Comparison of ENCODE assay signal across 1 cellular context in the genomic region with DNA sequence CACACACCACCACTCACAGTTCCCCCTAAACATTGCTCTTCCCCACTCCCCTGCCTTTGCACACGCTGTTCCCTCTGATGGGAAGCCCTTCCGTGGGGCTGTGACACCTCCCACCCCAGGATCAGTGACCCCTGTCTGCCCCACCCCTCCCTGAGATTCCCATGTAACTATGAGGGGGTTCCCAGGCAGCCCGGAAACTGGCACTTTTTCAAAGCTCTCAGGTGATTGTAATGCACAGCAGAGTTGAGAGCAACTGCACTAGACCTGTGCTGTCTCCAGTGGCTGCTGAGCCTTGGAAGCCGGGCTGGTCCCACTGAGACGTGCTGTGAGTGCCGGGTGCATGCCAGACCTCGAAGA.
TF ChIP-seq lines count a peak whose summit lies in the region.

No MANE protein-coding gene starts in this region.

TF ChIP-seq in H1, 55 proteins besides CTCF, POLR2A, EP300 and RAD21:
- TF ChIP-seq EZH2 (IDR thresholded peaks at IDR 0.05; ENCODE audit: low read depth, low read length, severe bottlenecking) (no peak), TAF1 (IDR thresholded peaks at IDR 0.05; ENCODE audit: low read depth, low read length) (no peak), ASH2L (IDR thresholded peaks at IDR 0.05; ENCODE audit: low read length) (no peak), SIX5 (IDR thresholded peaks at IDR 0.05; ENCODE audit: low read depth, low read length) (no peak), KDM1A (IDR thresholded peaks at IDR 0.05; ENCODE audit: borderline replicate concordance, low read length) (no peak), BRCA1 (IDR thresholded peaks at IDR 0.05; ENCODE audit: low read depth, low read length) (no peak), RNF2 (IDR thresholded peaks at IDR 0.05; ENCODE audit: borderline replicate concordance, low read depth, low read length, missing control alignments, poor library complexity, severe bottlenecking) (no peak), CREB1 (IDR thresholded peaks at IDR 0.05) (no peak), RXRA (IDR thresholded peaks at IDR 0.05; ENCODE audit: insufficient read depth, low read depth, low read length) (no peak), MAFK (IDR thresholded peaks at IDR 0.05; ENCODE audit: low read depth, low read length) (no peak), HDAC2 (IDR thresholded peaks at IDR 0.05; ENCODE audit: borderline replicate concordance in 1 of 2, low read depth in 2 of 2, low read length in 2 of 2) (no peak), CHD2 (IDR thresholded peaks at IDR 0.05; ENCODE audit: low read length) (no peak), TAF7 (optimal IDR thresholded peaks at IDR 0.05; ENCODE audit: borderline replicate concordance, low read depth, low read length) (no peak), SRF (IDR thresholded peaks at IDR 0.05; ENCODE audit: low read depth, low read length) (no peak), JUND (IDR thresholded peaks at IDR 0.05; ENCODE audit: low read length) (no peak)
- TF ChIP-seq, protein P1, sequence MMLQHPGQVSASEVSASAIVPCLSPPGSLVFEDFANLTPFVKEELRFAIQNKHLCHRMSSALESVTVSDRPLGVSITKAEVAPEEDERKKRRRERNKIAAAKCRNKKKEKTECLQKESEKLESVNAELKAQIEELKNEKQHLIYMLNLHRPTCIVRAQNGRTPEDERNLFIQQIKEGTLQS (IDR thresholded peaks at IDR 0.05; ENCODE audit: insufficient read depth, low read depth, low read length) = no peak
- TF ChIP-seq, protein P2, sequence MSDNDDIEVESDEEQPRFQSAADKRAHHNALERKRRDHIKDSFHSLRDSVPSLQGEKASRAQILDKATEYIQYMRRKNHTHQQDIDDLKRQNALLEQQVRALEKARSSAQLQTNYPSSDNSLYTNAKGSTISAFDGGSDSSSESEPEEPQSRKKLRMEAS (IDR thresholded peaks at IDR 0.05) = no peak
